Comparison of ENCODE assay signal across 11 cellular contexts in genomic region chr1:116445534-116445933, GRCh38.
"Had no signal": no experiment of that assay in that cellular context is flagged by ENCODE, and none has a peak within 500 bp of the region (broad histone marks: within the 10 kb centered on the region; RNA-seq: fewer than 3 reads in every experiment).

No MANE protein-coding gene starts in this region.

- H2AFZ ChIP-seq: GM23248, GM23338 had no signal

- H3K9ac ChIP-seq: GM23248 had no signal

- H3K4me3 ChIP-seq: GM23248, GM23338, HAP-1 had no signal

- ATAC-seq: GM23338, HCT116 had no signal

- FAIRE-seq: H1, H54 had no signal

- H3K4me1 Mint-ChIP-seq: GM23338, H9 had no signal

- H3K9me3 ChIP-seq: HAP-1 had no signal

- DNase-seq: GM23248, GOT3, H7, H9, HCEC 1CT, HFFc6 had no signal

- H3K27ac Mint-ChIP-seq: GM23338, H9, HFFc6 had no signal

- H3K9me3 Mint-ChIP-seq: GM23338, H9, HFFc6 had no signal

- H3K27ac ChIP-seq: GM23248 had no signal

- H3K4me2 ChIP-seq: GM23338 had no signal

- H3K4me3 Mint-ChIP-seq: GM23338, H9, HFFc6 had no signal

- H3K4me1 ChIP-seq: HAP-1 had no signal

- H3K36me3 ChIP-seq: HAP-1 had no signal
